ENCODE assay signal across 1 cellular context in genomic region chr11:75562048-75562835, GRCh38.
TF ChIP-seq lines count a peak whose summit lies in the region.

Gene SERPINH1 (plus strand): TSS chr11:75562253. CDS start chr11:75566350, 4,097 bp downstream.

TF ChIP-seq in HepG2, 621 proteins besides CTCF, POLR2A, EP300 and RAD21 (continued from another document and continues in another):
- no peak for TF ChIP-seq E2F5 (CRISPR knock-in tag; conservative IDR thresholded peaks at IDR 0.05)
- TF ChIP-seq BRD4 (CRISPR knock-in tag; IDR thresholded peaks at IDR 0.05) = peak; percentile 55; the same call in 1 of the 2 replicates
- no peak for TF ChIP-seq ZNF841 (CRISPR knock-in tag; IDR thresholded peaks at IDR 0.05; ENCODE audit: borderline replicate concordance)
- no peak for TF ChIP-seq STAG1 (CRISPR knock-in tag; IDR thresholded peaks at IDR 0.05)
- no peak for TF ChIP-seq ZBTB21 (CRISPR knock-in tag; IDR thresholded peaks at IDR 0.05)
- TF ChIP-seq NFYC (CRISPR knock-in tag; IDR thresholded peaks at IDR 0.05) = peak; percentile 80
- TF ChIP-seq ZNF564 (CRISPR knock-in tag; IDR thresholded peaks at IDR 0.05) = peak; percentile 58; the same call in 1 of the 2 replicates
- no peak for TF ChIP-seq SMARCC2 (IDR thresholded peaks at IDR 0.05)
- no peak for TF ChIP-seq ZNF354B (CRISPR knock-in tag; IDR thresholded peaks at IDR 0.05)
- no peak for TF ChIP-seq JUN (CRISPR knock-in tag; IDR thresholded peaks at IDR 0.05)
- no peak for TF ChIP-seq ZNF12 (CRISPR knock-in tag; IDR thresholded peaks at IDR 0.05)
- TF ChIP-seq SOX13 (IDR thresholded peaks at IDR 0.05) = no peak
- no peak for TF ChIP-seq SOX13 (CRISPR knock-in tag; conservative IDR thresholded peaks at IDR 0.05 in 1 of 2, IDR thresholded peaks at IDR 0.05 in 1 of 2)
- TF ChIP-seq RBAK (CRISPR knock-in tag; IDR thresholded peaks at IDR 0.05) = no peak
- TF ChIP-seq ZSCAN20 (CRISPR knock-in tag; IDR thresholded peaks at IDR 0.05; ENCODE audit: borderline replicate concordance) = no peak; the same call in 1 of the 2 replicates
- TF ChIP-seq NFATC3 (CRISPR knock-in tag; IDR thresholded peaks at IDR 0.05) = no peak
- no peak for TF ChIP-seq E2F1 (CRISPR knock-in tag; IDR thresholded peaks at IDR 0.05)
- TF ChIP-seq ZNF614 (CRISPR knock-in tag; IDR thresholded peaks at IDR 0.05; ENCODE audit: borderline replicate concordance) = no peak
- TF ChIP-seq HINFP (CRISPR knock-in tag; IDR thresholded peaks at IDR 0.05; ENCODE audit: low read depth) = no peak
- 0 out of 2 replicates have a peak, but pooled peaks have one; percentile 59 for TF ChIP-seq HOXA5 (CRISPR knock-in tag; IDR thresholded peaks at IDR 0.05)
- 0 out of 2 replicates have a peak, but pooled peaks have one; percentile 22 for TF ChIP-seq ARID5B (CRISPR knock-in tag; IDR thresholded peaks at IDR 0.05)
- no peak for TF ChIP-seq RFXAP (CRISPR knock-in tag; IDR thresholded peaks at IDR 0.05; ENCODE audit: borderline replicate concordance)
- TF ChIP-seq ZNF883 (CRISPR knock-in tag; IDR thresholded peaks at IDR 0.05; ENCODE audit: not compliant biosample characterization) = no peak
- no peak for TF ChIP-seq ZMAT5 (CRISPR knock-in tag; IDR thresholded peaks at IDR 0.05; ENCODE audit: borderline replicate concordance, low read depth)
- no peak; the same call in 1 of the 2 replicates for TF ChIP-seq THAP7 (CRISPR knock-in tag; IDR thresholded peaks at IDR 0.05)
- TF ChIP-seq TBL1XR1 (IDR thresholded peaks at IDR 0.05; ENCODE audit: borderline replicate concordance, low read length, partially characterized antibody) = no peak
- no peak for TF ChIP-seq ZNF567 (CRISPR knock-in tag; IDR thresholded peaks at IDR 0.05; ENCODE audit: borderline replicate concordance)
- no peak for TF ChIP-seq ZHX2 (IDR thresholded peaks at IDR 0.05; ENCODE audit: low read depth)
- no peak for TF ChIP-seq ZHX2 (CRISPR knock-in tag; IDR thresholded peaks at IDR 0.05; ENCODE audit: borderline replicate concordance)
- TF ChIP-seq ZNF276 (CRISPR knock-in tag; IDR thresholded peaks at IDR 0.05; ENCODE audit: low read depth) = no peak
- no peak for TF ChIP-seq TERF1 (CRISPR knock-in tag; IDR thresholded peaks at IDR 0.05)
- no peak for TF ChIP-seq ZNF556 (CRISPR knock-in tag; IDR thresholded peaks at IDR 0.05; ENCODE audit: borderline replicate concordance)
- TF ChIP-seq ZNF512 (CRISPR knock-in tag; IDR thresholded peaks at IDR 0.05) = no peak
- no peak for TF ChIP-seq DMTF1 (CRISPR knock-in tag; IDR thresholded peaks at IDR 0.05)
